1 cellular context compared by ENCODE assay signal in the genomic region with DNA sequence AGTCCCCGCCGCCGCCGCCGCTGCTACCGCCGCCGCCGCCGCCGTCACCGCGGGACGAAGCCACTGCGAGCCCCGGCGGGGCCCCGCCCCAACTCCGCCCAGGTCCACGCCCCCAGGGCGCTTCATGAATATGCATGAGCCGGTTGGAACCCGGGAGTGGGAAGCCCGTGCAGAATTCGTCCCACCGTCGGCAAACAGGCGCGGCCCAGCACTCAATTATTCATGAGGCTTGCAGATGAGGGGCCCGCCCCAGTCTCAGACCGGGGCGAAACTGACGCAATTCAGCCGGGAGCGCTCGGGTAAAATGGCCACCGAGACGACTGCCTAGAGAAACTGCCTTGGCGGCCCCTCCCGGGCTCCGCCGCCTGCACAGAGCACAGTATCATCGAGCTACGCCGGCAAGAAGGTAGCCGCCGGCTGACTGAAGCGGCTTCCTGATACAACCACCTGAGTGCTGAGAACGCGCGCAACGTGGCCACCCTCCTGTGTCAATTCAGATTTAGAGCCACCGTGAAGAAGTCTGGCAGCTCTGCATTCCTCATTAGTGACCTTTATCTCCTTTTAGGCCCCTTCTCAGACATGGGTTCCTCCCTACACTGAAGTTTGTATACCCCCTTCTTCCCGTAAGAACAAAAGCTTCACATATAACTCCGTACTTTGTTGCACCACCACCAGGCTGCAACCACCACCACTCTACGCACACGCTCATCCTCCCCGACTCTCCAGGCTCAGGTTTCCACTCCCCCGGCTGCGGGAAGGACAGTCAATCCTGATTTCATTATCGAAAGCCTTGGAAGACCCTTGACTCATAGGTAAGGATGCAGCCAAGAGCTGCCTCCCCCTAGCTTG.
TF ChIP-seq lines count a peak whose summit lies in the region.

A gene with protein sequence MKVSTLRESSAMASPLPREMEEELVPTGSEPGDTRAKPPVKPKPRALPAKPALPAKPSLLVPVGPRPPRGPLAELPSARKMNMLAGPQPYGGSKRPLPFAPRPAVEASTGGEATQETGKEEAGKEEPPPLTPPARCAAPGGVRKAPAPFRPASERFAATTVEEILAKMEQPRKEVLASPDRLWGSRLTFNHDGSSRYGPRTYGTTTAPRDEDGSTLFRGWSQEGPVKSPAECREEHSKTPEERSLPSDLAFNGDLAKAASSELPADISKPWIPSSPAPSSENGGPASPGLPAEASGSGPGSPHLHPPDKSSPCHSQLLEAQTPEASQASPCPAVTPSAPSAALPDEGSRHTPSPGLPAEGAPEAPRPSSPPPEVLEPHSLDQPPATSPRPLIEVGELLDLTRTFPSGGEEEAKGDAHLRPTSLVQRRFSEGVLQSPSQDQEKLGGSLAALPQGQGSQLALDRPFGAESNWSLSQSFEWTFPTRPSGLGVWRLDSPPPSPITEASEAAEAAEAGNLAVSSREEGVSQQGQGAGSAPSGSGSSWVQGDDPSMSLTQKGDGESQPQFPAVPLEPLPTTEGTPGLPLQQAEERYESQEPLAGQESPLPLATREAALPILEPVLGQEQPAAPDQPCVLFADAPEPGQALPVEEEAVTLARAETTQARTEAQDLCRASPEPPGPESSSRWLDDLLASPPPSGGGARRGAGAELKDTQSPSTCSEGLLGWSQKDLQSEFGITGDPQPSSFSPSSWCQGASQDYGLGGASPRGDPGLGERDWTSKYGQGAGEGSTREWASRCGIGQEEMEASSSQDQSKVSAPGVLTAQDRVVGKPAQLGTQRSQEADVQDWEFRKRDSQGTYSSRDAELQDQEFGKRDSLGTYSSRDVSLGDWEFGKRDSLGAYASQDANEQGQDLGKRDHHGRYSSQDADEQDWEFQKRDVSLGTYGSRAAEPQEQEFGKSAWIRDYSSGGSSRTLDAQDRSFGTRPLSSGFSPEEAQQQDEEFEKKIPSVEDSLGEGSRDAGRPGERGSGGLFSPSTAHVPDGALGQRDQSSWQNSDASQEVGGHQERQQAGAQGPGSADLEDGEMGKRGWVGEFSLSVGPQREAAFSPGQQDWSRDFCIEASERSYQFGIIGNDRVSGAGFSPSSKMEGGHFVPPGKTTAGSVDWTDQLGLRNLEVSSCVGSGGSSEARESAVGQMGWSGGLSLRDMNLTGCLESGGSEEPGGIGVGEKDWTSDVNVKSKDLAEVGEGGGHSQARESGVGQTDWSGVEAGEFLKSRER (N-terminal part only) (minus strand): TSS at position 67 of the 849 bp plus-strand sequence. CDS start 3,067 bp downstream, outside the sequence.

TF ChIP-seq in HepG2, 621 proteins besides CTCF, POLR2A, EP300 and RAD21 (continued from another document and continues in another):
- TF ChIP-seq, protein P1, sequence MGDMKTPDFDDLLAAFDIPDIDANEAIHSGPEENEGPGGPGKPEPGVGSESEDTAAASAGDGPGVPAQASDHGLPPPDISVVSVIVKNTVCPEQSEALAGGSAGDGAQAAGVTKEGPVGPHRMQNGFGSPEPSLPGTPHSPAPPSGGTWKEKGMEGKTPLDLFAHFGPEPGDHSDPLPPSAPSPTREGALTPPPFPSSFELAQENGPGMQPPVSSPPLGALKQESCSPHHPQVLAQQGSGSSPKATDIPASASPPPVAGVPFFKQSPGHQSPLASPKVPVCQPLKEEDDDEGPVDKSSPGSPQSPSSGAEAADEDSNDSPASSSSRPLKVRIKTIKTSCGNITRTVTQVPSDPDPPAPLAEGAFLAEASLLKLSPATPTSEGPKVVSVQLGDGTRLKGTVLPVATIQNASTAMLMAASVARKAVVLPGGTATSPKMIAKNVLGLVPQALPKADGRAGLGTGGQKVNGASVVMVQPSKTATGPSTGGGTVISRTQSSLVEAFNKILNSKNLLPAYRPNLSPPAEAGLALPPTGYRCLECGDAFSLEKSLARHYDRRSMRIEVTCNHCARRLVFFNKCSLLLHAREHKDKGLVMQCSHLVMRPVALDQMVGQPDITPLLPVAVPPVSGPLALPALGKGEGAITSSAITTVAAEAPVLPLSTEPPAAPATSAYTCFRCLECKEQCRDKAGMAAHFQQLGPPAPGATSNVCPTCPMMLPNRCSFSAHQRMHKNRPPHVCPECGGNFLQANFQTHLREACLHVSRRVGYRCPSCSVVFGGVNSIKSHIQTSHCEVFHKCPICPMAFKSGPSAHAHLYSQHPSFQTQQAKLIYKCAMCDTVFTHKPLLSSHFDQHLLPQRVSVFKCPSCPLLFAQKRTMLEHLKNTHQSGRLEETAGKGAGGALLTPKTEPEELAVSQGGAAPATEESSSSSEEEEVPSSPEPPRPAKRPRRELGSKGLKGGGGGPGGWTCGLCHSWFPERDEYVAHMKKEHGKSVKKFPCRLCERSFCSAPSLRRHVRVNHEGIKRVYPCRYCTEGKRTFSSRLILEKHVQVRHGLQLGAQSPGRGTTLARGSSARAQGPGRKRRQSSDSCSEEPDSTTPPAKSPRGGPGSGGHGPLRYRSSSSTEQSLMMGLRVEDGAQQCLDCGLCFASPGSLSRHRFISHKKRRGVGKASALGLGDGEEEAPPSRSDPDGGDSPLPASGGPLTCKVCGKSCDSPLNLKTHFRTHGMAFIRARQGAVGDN (CRISPR knock-in tag; IDR thresholded peaks at IDR 0.05), result peak; percentile 83
- TF ChIP-seq, protein P2, sequence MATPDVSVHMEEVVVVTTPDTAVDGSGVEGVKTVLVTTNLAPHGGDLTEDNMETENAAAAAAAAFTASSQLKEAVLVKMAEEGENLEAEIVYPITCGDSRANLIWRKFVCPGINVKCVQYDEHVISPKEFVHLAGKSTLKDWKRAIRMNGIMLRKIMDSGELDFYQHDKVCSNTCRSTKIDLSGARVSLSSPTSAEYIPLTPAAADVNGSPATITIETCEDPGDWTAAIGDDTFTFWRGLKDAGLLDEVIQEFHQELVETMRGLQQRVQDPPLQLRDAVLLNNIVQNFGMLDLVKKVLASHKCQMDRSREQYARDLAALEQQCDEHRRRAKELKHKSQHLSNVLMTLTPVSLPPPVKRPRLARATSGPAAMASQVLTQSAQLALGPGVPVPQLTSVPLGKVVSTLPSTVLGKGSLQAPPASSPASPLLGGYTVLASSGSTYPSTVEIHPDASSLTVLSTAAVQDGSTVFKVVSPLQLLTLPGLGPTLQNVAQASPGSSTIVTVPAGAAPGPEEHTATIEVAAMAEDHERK (CRISPR knock-in tag; IDR thresholded peaks at IDR 0.05; ENCODE audit: low read depth), result no peak
- TF ChIP-seq, protein P3, sequence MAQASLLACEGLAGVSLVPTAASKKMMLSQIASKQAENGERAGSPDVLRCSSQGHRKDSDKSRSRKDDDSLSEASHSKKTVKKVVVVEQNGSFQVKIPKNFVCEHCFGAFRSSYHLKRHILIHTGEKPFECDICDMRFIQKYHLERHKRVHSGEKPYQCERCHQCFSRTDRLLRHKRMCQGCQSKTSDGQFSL (CRISPR knock-in tag; IDR thresholded peaks at IDR 0.05), result 0 out of 2 replicates have a peak, but pooled peaks have one; percentile 23
- TF ChIP-seq MIXL1 (CRISPR knock-in tag; IDR thresholded peaks at IDR 0.05), result 0 out of 2 replicates have a peak, but pooled peaks have one; percentile 20
- no peak for TF ChIP-seq ZNF589 (CRISPR knock-in tag; conservative IDR thresholded peaks at IDR 0.05)
- TF ChIP-seq, protein P4, sequence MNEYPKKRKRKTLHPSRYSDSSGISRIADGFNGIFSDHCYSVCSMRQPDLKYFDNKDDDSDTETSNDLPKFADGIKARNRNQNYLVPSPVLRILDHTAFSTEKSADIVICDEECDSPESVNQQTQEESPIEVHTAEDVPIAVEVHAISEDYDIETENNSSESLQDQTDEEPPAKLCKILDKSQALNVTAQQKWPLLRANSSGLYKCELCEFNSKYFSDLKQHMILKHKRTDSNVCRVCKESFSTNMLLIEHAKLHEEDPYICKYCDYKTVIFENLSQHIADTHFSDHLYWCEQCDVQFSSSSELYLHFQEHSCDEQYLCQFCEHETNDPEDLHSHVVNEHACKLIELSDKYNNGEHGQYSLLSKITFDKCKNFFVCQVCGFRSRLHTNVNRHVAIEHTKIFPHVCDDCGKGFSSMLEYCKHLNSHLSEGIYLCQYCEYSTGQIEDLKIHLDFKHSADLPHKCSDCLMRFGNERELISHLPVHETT (CRISPR knock-in tag; conservative IDR thresholded peaks at IDR 0.05), result peak; percentile 82; the same call in 1 of the 2 replicates
- TF ChIP-seq, protein P5, sequence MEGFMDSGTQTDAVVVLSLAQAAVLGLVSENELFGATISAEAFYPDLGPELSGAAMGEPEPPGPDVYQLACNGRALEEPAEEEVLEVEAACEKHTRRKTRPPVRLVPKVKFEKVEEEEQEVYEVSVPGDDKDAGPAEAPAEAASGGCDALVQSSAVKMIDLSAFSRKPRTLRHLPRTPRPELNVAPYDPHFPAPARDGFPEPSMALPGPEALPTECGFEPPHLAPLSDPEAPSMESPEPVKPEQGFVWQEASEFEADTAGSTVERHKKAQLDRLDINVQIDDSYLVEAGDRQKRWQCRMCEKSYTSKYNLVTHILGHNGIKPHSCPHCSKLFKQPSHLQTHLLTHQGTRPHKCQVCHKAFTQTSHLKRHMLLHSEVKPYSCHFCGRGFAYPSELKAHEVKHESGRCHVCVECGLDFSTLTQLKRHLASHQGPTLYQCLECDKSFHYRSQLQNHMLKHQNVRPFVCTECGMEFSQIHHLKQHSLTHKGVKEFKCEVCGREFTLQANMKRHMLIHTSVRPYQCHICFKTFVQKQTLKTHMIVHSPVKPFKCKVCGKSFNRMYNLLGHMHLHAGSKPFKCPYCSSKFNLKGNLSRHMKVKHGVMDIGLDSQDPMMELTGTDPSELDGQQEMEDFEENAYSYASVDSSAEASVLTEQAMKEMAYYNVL (CRISPR knock-in tag; IDR thresholded peaks at IDR 0.05; ENCODE audit: borderline replicate concordance), result no peak
- TF ChIP-seq ZNF460 (CRISPR knock-in tag; IDR thresholded peaks at IDR 0.05; ENCODE audit: borderline replicate concordance), result no peak
- TF ChIP-seq TEAD2 (CRISPR knock-in tag; IDR thresholded peaks at IDR 0.05), result no peak
- no peak for TF ChIP-seq TGIF2 (CRISPR knock-in tag; IDR thresholded peaks at IDR 0.05)
- no peak for TF ChIP-seq ZNF607 (CRISPR knock-in tag; IDR thresholded peaks at IDR 0.05; ENCODE audit: borderline replicate concordance)
- TF ChIP-seq MXI1 (IDR thresholded peaks at IDR 0.05; ENCODE audit: borderline replicate concordance, low read depth, low read length), result peak; percentile 24; the same call in 1 of the 3 replicates
- TF ChIP-seq, protein P6, sequence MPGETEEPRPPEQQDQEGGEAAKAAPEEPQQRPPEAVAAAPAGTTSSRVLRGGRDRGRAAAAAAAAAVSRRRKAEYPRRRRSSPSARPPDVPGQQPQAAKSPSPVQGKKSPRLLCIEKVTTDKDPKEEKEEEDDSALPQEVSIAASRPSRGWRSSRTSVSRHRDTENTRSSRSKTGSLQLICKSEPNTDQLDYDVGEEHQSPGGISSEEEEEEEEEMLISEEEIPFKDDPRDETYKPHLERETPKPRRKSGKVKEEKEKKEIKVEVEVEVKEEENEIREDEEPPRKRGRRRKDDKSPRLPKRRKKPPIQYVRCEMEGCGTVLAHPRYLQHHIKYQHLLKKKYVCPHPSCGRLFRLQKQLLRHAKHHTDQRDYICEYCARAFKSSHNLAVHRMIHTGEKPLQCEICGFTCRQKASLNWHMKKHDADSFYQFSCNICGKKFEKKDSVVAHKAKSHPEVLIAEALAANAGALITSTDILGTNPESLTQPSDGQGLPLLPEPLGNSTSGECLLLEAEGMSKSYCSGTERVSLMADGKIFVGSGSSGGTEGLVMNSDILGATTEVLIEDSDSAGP (CRISPR knock-in tag; IDR thresholded peaks at IDR 0.05; ENCODE audit: borderline replicate concordance), result 0 out of 2 replicates have a peak, but pooled peaks have one; percentile 43
- TF ChIP-seq RFX5 (IDR thresholded peaks at IDR 0.05; ENCODE audit: low read depth, low read length), result no peak
- TF ChIP-seq ZNF703 (CRISPR knock-in tag; IDR thresholded peaks at IDR 0.05; ENCODE audit: borderline replicate concordance), result no peak
- TF ChIP-seq, protein P7, sequence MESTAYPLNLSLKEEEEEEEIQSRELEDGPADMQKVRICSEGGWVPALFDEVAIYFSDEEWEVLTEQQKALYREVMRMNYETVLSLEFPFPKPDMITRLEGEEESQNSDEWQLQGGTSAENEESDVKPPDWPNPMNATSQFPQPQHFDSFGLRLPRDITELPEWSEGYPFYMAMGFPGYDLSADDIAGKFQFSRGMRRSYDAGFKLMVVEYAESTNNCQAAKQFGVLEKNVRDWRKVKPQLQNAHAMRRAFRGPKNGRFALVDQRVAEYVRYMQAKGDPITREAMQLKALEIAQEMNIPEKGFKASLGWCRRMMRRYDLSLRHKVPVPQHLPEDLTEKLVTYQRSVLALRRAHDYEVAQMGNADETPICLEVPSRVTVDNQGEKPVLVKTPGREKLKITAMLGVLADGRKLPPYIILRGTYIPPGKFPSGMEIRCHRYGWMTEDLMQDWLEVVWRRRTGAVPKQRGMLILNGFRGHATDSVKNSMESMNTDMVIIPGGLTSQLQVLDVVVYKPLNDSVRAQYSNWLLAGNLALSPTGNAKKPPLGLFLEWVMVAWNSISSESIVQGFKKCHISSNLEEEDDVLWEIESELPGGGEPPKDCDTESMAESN (CRISPR knock-in tag; conservative IDR thresholded peaks at IDR 0.05), result 0 out of 2 replicates have a peak, but pooled peaks have one; percentile 39
- 0 out of 2 replicates have a peak, but pooled peaks have one; percentile 17 for TF ChIP-seq ZNF792 (CRISPR knock-in tag; IDR thresholded peaks at IDR 0.05)
- TF ChIP-seq, protein P8, sequence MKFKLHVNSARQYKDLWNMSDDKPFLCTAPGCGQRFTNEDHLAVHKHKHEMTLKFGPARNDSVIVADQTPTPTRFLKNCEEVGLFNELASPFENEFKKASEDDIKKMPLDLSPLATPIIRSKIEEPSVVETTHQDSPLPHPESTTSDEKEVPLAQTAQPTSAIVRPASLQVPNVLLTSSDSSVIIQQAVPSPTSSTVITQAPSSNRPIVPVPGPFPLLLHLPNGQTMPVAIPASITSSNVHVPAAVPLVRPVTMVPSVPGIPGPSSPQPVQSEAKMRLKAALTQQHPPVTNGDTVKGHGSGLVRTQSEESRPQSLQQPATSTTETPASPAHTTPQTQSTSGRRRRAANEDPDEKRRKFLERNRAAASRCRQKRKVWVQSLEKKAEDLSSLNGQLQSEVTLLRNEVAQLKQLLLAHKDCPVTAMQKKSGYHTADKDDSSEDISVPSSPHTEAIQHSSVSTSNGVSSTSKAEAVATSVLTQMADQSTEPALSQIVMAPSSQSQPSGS (CRISPR knock-in tag; IDR thresholded peaks at IDR 0.05), result peak; percentile 60; the same call in 1 of the 2 replicates
